ENCODE assay signal across 13 cellular contexts in genomic region chr16:9966569-9967157, GRCh38.
DNase-seq lines count a peak whose midpoint lies in the region; ATAC-seq and TF ChIP-seq lines count a peak whose summit lies in the region.
"Had no signal": no experiment of that assay in that cellular context is flagged by ENCODE, and none has a peak within 500 bp of the region (broad histone marks: within the 10 kb centered on the region; RNA-seq: fewer than 3 reads in every experiment).

No MANE protein-coding gene starts in this region.

- CTCF ChIA-PET in T-cell (lab: Charles Lee) = no interaction called here

- peak; percentile 7 for DNase-seq in stimulated activated CD4-positive, alpha-beta T cell treated with anti-CD3 and anti-CD28 coated beads, Interleukin-1b, Interleukin-23, amount 100 ng/mL, for 48 hours
- no peak for DNase-seq in stimulated activated CD4-positive, alpha-beta T cell treated with anti-CD3 and anti-CD28 coated beads, Interleukin-4, amount 100 ng/mL, for 4 hours
- DNase-seq in T-helper 2 cell treated with Interferon-gamma antibody and Interleukin-4, amounts not matched to agents 5 μg/mL and 100 μg/mL, for 36 hours (ENCODE audit: low spot score) = peak; percentile 4
- DNase-seq in T-cell = no peak
- no peak for DNase-seq in glutamatergic neuron
- DNase-seq in NCI-H524 treated with DMSO at 0.1 percent for 48 hours (lab: John Stamatoyannopoulos, UW) = no peak
- DNase-seq in DMS153 (lab: John Stamatoyannopoulos, UW) = no peak
- DNase-seq: amniotic stem cell; C1 segment of cervical spinal cord; sigmoid colon; stimulated activated naive CD4-positive, alpha-beta T cell treated with Interleukin-2 at 50 U/mL for 16 hours; WERI-Rb-1 had no signal

- no peaks in the 10 kb centered on the region for H3K4me1 Mint-ChIP-seq in T-helper 2 cell treated with Interferon-gamma antibody and Interleukin-4, amounts not matched to agents 5 μg/mL and 100 μg/mL, for 36 hours (ENCODE audit: low read depth)
- H3K4me1 Mint-ChIP-seq in T-cell = no peaks in the 10 kb centered on the region
- no peaks in the 10 kb centered on the region for H3K4me1 Mint-ChIP-seq in glutamatergic neuron (ENCODE audit: low read depth, unreplicated experiment)

- POLR2A ChIA-PET in T-cell (lab: Charles Lee) = no interaction called here

- no peak overlapping the region for H3K4me3 Mint-ChIP-seq in T-helper 2 cell treated with Interferon-gamma antibody and Interleukin-4, amounts not matched to agents 5 μg/mL and 100 μg/mL, for 36 hours
- H3K4me3 Mint-ChIP-seq in T-cell = no peak overlapping the region
- H3K4me3 Mint-ChIP-seq in glutamatergic neuron (ENCODE audit: unreplicated experiment) = no peak overlapping the region

- H3K9me3 Mint-ChIP-seq in T-helper 2 cell treated with Interferon-gamma antibody and Interleukin-4, amounts not matched to agents 5 μg/mL and 100 μg/mL, for 36 hours = peaks cover 19% of the 10 kb centered on the region
- H3K9me3 Mint-ChIP-seq in T-cell (peaks cover 4 to 13% (median 10%) of the 10 kb centered on the region in 3 donors), glutamatergic neuron (ENCODE audit: unreplicated experiment) (peaks cover 3% of the 10 kb centered on the region)

- H3K36me3 Mint-ChIP-seq in T-helper 2 cell treated with Interferon-gamma antibody and Interleukin-4, amounts not matched to agents 5 μg/mL and 100 μg/mL, for 36 hours (ENCODE audit: low read depth) = no peaks in the 10 kb centered on the region
- H3K36me3 Mint-ChIP-seq in T-cell (no peaks in the 10 kb centered on the region), glutamatergic neuron (ENCODE audit: unreplicated experiment) (peaks cover 5% of the 10 kb centered on the region)

- no peaks in the 10 kb centered on the region for H3K27me3 Mint-ChIP-seq in T-helper 2 cell treated with Interferon-gamma antibody and Interleukin-4, amounts not matched to agents 5 μg/mL and 100 μg/mL, for 36 hours (ENCODE audit: low read depth)
- H3K27me3 Mint-ChIP-seq in T-cell (peaks cover 3 to 4% of the 10 kb centered on the region in 2 donors), glutamatergic neuron (ENCODE audit: unreplicated experiment) (no peaks in the 10 kb centered on the region)

- TF ChIP-seq CTCF in glutamatergic neuron (IDR thresholded peaks at IDR 0.05; ENCODE audit: partially characterized antibody, unreplicated experiment) = no peak

- no peak overlapping the region for H3K27ac Mint-ChIP-seq in T-helper 2 cell treated with Interferon-gamma antibody and Interleukin-4, amounts not matched to agents 5 μg/mL and 100 μg/mL, for 36 hours
- H3K27ac Mint-ChIP-seq in T-cell (no peak overlapping the region), glutamatergic neuron (ENCODE audit: unreplicated experiment) (no peak overlapping the region)

- ATAC-seq in HG02852 (IDR thresholded peaks at IDR 0.05; ENCODE audit: unreplicated experiment) (peak; percentile 67), T-cell (replicated peaks in 1 of 4) (no peak)

Comparison
In these comparisons a context has a peak if more than half of its experiments do, and no peak if none do; other contexts are left out.
1. DNase-seq: peak in stimulated activated CD4-positive, alpha-beta T cell treated with anti-CD3 and anti-CD28 coated beads, Interleukin-1b, Interleukin-23, amount 100 ng/mL, for 48 hours (single experiment) and T-helper 2 cell treated with Interferon-gamma antibody and Interleukin-4, amounts not matched to agents 5 μg/mL and 100 μg/mL, for 36 hours (single experiment); none in stimulated activated CD4-positive, alpha-beta T cell treated with anti-CD3 and anti-CD28 coated beads, Interleukin-4, amount 100 ng/mL, for 4 hours (0 of 2), T-cell (0 of 34), glutamatergic neuron (single experiment), NCI-H524 treated with DMSO at 0.1 percent for 48 hours (single experiment) and DMS153 (single experiment).